ENCODE assay signal across 8 cellular contexts in the genomic region with DNA sequence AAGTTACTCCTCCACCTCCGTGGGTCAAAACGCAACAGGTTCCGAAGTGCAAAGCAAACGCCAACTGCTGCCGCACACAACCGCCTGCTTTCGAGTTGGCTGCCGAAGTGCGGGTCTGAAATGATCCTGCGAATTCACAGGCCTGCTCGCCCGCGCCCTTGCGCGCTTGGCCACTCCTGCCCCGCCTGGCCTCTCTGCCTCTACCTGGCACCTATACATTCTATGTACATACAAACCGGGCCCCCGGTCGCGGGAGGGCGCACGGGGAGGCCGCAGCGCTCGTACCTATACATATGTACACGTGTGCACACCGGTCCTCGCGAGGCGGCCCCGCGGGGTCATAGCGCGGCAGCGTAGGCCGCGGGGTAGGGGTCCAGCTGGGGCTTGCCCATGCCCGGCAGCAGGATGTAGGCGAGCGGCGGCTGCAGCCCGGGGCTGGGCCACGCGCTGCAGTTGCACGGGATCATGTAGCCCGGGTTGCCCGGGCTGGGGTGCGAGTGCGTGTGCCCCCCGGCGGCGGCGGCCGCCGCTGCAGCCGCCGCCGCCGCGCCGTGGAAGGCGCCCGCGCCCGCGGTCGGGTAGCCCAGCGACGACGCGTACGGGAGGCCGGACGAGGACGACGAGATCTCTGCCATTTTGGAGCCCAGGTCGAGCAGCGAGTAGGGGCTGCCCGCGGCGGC. TPM values are rescaled to one million over a fixed set of nuclear protein-coding genes. Genes with fewer than 3 reads are reported as not detected.
DNase-seq lines count a peak whose midpoint lies in the region; ATAC-seq and TF ChIP-seq lines count a peak whose summit lies in the region.

No MANE protein-coding gene starts in this region.

- H3K4me1 ChIP-seq in cardiac muscle cell (ENCODE audit: low read depth) = no peaks in the 10 kb centered on the region
- peaks cover 0 to 38% of the 10 kb centered on the region in 2 donors for H3K4me1 ChIP-seq in right atrium auricular region
- H3K4me1 ChIP-seq in Panc1 (ENCODE audit: control insufficient read depth, insufficient read depth, low read length) = peaks cover 8% of the 10 kb centered on the region; the same call in 1 of the 2 replicates

- POLR2A ChIA-PET in Panc1 (lab: Charles Lee) = interaction anchor here (0.5 kb wide), 1 partner anchor 566 kb away, joined by 10 read pairs; no protein-coding TSS in a partner anchor

- H3K4me3 Mint-ChIP-seq in stimulated activated effector memory CD8-positive, alpha-beta T cell treated with anti-CD3 and anti-CD28 coated beads, Interleukin-12 subunit alpha, Interleukin-12 subunit beta, amount 100 ng/mL, for 72 hours = peak overlapping the region; percentile 28

- H3K4me3 ChIP-seq in cardiac muscle cell (peak overlapping the region; percentile 22), right atrium auricular region (peak overlapping the region in 1 of 2 donors; percentile 37), Panc1 (ENCODE audit: low read depth in 2 of 2, low read length in 2 of 2) (peak overlapping the region; percentile 48 to 58), fibroblast of villous mesenchyme (ENCODE audit: low read depth, low read length) (peak overlapping the region; percentile 14)

- H3K36me3 ChIP-seq in cardiac muscle cell = no peaks in the 10 kb centered on the region
- no peaks in the 10 kb centered on the region for H3K36me3 ChIP-seq in right atrium auricular region
- H3K36me3 ChIP-seq in Panc1 (ENCODE audit: control insufficient read depth, insufficient read depth, low read length) = no peaks in the 10 kb centered on the region

- no peaks in the 10 kb centered on the region for H3K9me3 Mint-ChIP-seq in stimulated activated effector memory CD8-positive, alpha-beta T cell treated with anti-CD3 and anti-CD28 coated beads, Interleukin-12 subunit alpha, Interleukin-12 subunit beta, amount 100 ng/mL, for 72 hours

- DNase-seq in cardiac muscle cell (ENCODE audit: low read depth in 1 of 2, low spot score in 1 of 2) (no peak), right atrium auricular region (ENCODE audit: low spot score) (no peak), Panc1 (ENCODE audit: low read depth, low spot score) (no peak), fibroblast of villous mesenchyme (ENCODE audit: low read depth) (no peak), SKM-1 (lab: John Stamatoyannopoulos, UW; ENCODE audit: unreplicated experiment) (no peak)
- DNase-seq in stimulated activated effector memory CD8-positive, alpha-beta T cell treated with anti-CD3 and anti-CD28 coated beads, Interleukin-12 subunit alpha, Interleukin-12 subunit beta, amount 100 ng/mL, for 72 hours (ENCODE audit: low spot score in 2 of 2) = no peak
- no peak for DNase-seq in effector CD4-positive, alpha-beta T cell

- H3K27me3 ChIP-seq in cardiac muscle cell (peaks cover 100% of the 10 kb centered on the region), right atrium auricular region (peaks cover 40 to 58% of the 10 kb centered on the region in 2 donors), Panc1 (ENCODE audit: control insufficient read depth, insufficient read depth, low read length) (peaks cover 4% of the 10 kb centered on the region; the same call in 1 of the 2 replicates)

- intact Hi-C loops in Panc1 (cut with micrococcal nuclease; ENCODE audit: unreplicated experiment) = no loop called here

- H3K27ac Mint-ChIP-seq in stimulated activated effector memory CD8-positive, alpha-beta T cell treated with anti-CD3 and anti-CD28 coated beads, Interleukin-12 subunit alpha, Interleukin-12 subunit beta, amount 100 ng/mL, for 72 hours = no peak overlapping the region

- peaks cover 6% of the 10 kb centered on the region for H3K36me3 Mint-ChIP-seq in stimulated activated effector memory CD8-positive, alpha-beta T cell treated with anti-CD3 and anti-CD28 coated beads, Interleukin-12 subunit alpha, Interleukin-12 subunit beta, amount 100 ng/mL, for 72 hours

- in situ Hi-C loops in Panc1 (cut with HindIII; ENCODE audit: low pct_unique_long_range_greater_than_20kb, low sequenced_read_pairs) = no loop called here

- no TSS peak for BruUV-seq in Panc1 (replicated peaks; lab: Mats Ljungman, UMichigan)

- TF ChIP-seq CTCF in cardiac muscle cell (IDR thresholded peaks at IDR 0.05; ENCODE audit: low read depth, low read length) (no peak), right atrium auricular region (IDR thresholded peaks at IDR 0.05) (no peak), Panc1 (IDR thresholded peaks at IDR 0.05) (peak; percentile 77), fibroblast of villous mesenchyme (IDR thresholded peaks at IDR 0.05; ENCODE audit: insufficient read depth, low read depth, low read length) (no peak)

- CTCF ChIA-PET in Panc1 (lab: Charles Lee) = no interaction called here

- H3K4me1 Mint-ChIP-seq in stimulated activated effector memory CD8-positive, alpha-beta T cell treated with anti-CD3 and anti-CD28 coated beads, Interleukin-12 subunit alpha, Interleukin-12 subunit beta, amount 100 ng/mL, for 72 hours = peaks cover 9% of the 10 kb centered on the region

- ATAC-seq in HG02759 (IDR thresholded peaks at IDR 0.05; ENCODE audit: unreplicated experiment) (peak; percentile 76), Panc1 (peak; percentile 70)
- peak; percentile 49 for ATAC-seq in stimulated activated effector memory CD8-positive, alpha-beta T cell treated with anti-CD3 and anti-CD28 coated beads, Interleukin-12 subunit alpha, Interleukin-12 subunit beta, amount 100 ng/mL, for 72 hours

- no peak overlapping the region for H3K27ac ChIP-seq in cardiac muscle cell
- H3K27ac ChIP-seq in right atrium auricular region = no peak overlapping the region
- no peak overlapping the region for H3K27ac ChIP-seq in Panc1 (ENCODE audit: low read length)

- H3K9me3 ChIP-seq in cardiac muscle cell (ENCODE audit: low read depth) (no peaks in the 10 kb centered on the region), right atrium auricular region (no peaks in the 10 kb centered on the region), Panc1 (ENCODE audit: control insufficient read depth, insufficient read depth, low read depth, low read length) (no peaks in the 10 kb centered on the region)

RNA-seq across cellular contexts. Expression of gene SOX21, which starts 1.3 kb away (rescaled TPM):
- total RNA-seq in cardiac muscle cell (0.04 TPM in 1 of 2 replicates, not detected in the other), right atrium auricular region (not detected), Panc1 (2021; ENCODE audit: unreplicated experiment) (3.5 TPM), fibroblast of villous mesenchyme (not detected in 2 replicates)
- not detected in 2 replicates for polyA plus RNA-seq in cardiac muscle cell
- 3.2 TPM for polyA plus RNA-seq in Panc1 (2012; ENCODE audit: insufficient read length)
